ENCODE assay signal across 8 cellular contexts in the genomic region with DNA sequence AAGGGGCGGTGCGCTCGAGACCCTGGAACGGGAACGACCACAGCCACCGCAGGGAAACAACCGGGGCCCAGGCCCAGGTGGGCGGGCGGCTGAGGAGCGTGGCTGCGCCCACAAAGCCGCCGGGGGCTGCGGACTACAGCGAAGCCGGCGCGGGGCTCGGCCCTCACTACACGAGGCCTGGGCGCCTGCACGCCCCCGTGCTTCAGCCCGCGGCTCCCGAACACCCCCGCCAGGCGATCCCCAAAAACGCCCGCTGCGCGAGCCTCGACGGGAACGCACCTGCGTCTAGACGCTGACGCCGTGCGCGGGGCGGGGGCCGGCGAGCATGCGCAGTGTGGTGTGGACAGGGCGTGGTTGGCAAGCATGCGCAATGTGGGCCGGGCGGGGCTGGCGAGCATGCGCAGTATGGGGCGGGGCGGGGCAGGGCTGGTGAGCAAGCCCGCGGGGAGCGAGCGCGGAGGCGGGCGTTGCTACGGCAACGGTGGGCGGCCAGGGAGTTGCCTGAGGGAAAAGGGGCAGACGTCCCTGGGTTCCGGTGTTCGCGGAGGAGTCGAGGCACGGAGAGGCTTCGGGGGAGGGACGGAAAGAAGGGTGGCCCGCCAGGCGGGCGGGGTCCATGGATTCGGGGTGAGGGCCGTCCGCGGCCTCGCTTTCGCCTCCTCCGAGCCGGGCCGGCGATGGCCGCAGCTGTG.
DNase-seq lines count a peak whose midpoint lies in the region; ATAC-seq lines count a peak whose summit lies in the region.

Gene RNF32 (plus strand): TSS at position 518 of the 692 bp plus-strand sequence. CDS start 3,104 bp downstream, outside the sequence.

- ATAC-seq in GM18858 (IDR thresholded peaks at IDR 0.05; ENCODE audit: unreplicated experiment) (peak; percentile 76), HG03095 (IDR thresholded peaks at IDR 0.05; ENCODE audit: unreplicated experiment) (peak; percentile 85)

- DNase-seq in 8988T (peak; percentile 81), NCI-H2227 (lab: John Stamatoyannopoulos, UW; ENCODE audit: unreplicated experiment) (peak; percentile 98), cerebellar cortex (ENCODE audit: low spot score) (peak; percentile 82), kidney tubule cell (ENCODE audit: low spot score) (peak; percentile 94)
- peak; percentile 97 for DNase-seq in activated CD4-positive, CD25-positive, alpha-beta regulatory T cell treated with anti-CD3 and anti-CD28 coated beads, Interleukin-2, amount 50 U/mL, for 72 hours
- peak; percentile 93 to 100 (median 99) for DNase-seq in stimulated activated CD4-positive, alpha-beta T cell treated with anti-CD3 and anti-CD28 coated beads, Interleukin-1b, Interleukin-23, amount 100 ng/mL, for 24 hours (ENCODE audit: low read depth in 4 of 4, low spot score in 1 of 4)

Comparison
In these comparisons a context has a peak if more than half of its experiments do, and no peak if none do; other contexts are left out.
1. Peak in every context shown above with its lines: DNase-seq and ATAC-seq.